In the genomic region with DNA sequence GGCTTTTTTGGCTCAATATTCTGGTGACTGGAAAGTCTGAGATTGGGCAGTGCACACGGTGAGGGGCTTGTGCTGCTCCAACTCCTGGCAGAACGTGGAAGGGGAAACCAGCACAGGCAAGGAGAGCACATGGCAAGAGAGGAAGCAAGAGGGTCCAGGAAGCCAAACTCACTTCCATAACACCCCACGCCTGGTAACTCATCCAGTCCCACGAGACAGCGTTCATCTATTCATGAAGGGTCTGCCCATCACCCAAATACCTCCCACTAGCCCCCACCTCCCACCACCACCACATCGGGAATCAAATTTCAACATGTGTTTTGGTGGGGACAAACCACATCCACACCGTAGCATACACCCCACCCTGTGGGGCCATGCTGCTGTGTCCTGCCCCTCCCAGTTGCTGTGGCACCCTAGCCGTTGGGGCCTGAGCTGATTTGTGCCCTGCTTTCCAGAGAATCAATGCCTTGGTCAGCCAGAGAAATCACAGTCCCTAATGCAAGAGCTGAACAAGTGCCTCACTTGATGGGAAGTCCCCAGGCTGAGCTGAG, we compare ENCODE assay signal across 21 cellular contexts. TPM values are rescaled to one million over a fixed set of nuclear protein-coding genes. Genes with fewer than 3 reads are reported as not detected.
DNase-seq lines count a peak whose midpoint lies in the region; ATAC-seq and TF ChIP-seq lines count a peak whose summit lies in the region.
"Had no signal": no experiment of that assay in that cellular context is flagged by ENCODE, and none has a peak within 500 bp of the region (broad histone marks: within the 10 kb centered on the region; RNA-seq: fewer than 3 reads in every experiment).

No MANE protein-coding gene starts in this region.

- no peak for TF ChIP-seq CTCF in coronary artery (IDR thresholded peaks at IDR 0.05)

- H3K9ac ChIP-seq in BLaER1, result no peak overlapping the region

- ATAC-seq in HG03045 (IDR thresholded peaks at IDR 0.05; ENCODE audit: unreplicated experiment), result no peak
- ATAC-seq: A549; CD8-positive, alpha-beta T cell; GM23338 had no signal

- peak overlapping the region; percentile 3; the same call in 1 of the 2 replicates for H3K4me2 ChIP-seq in BLaER1
- H3K4me2 ChIP-seq: A549, GM23338 had no signal

- no peak overlapping the region for H3K4me3 ChIP-seq in BLaER1
- H3K4me3 ChIP-seq in H7 (ENCODE audit: insufficient read depth, low read depth, low read length), result no peak overlapping the region
- H3K4me3 ChIP-seq in coronary artery, result no peak overlapping the region
- H3K4me3 ChIP-seq: A549, GM23338, HAP-1 had no signal

- H3K27ac ChIP-seq in BLaER1 (no peak overlapping the region), coronary artery (no peak overlapping the region)
- H3K27ac ChIP-seq: A549 had no signal

- DNase-seq in H7, result peak; percentile 16
- DNase-seq in coronary artery (ENCODE audit: low spot score), result peak; percentile 50
- DNase-seq in mesenteric fat pad (ENCODE audit: low spot score), result peak; percentile 65
- DNase-seq in GM19240 (ENCODE audit: insufficient read length, low spot score), result no peak
- no peak for DNase-seq in stimulated activated CD8-positive, alpha-beta memory T cell treated with anti-CD3 and anti-CD28 coated beads, Interleukin-4, amount 100 ng/mL, for 48 hours
- DNase-seq in AG20443 (ENCODE audit: low spot score), result no peak
- DNase-seq: 8988T; ACHN; C1 segment of cervical spinal cord; Caco-2; CD8-positive, alpha-beta T cell; DMS153; DND-41; HFFc6 had no signal

- peaks cover 7% of the 10 kb centered on the region for H3K4me1 ChIP-seq in BLaER1
- H3K4me1 ChIP-seq: A549, Caco-2, HAP-1 had no signal

- H3K9me3 ChIP-seq in BLaER1, result no peaks in the 10 kb centered on the region
- H3K9me3 ChIP-seq: A549, Caco-2, HAP-1 had no signal

- no peaks in the 10 kb centered on the region for H4K20me1 ChIP-seq in BLaER1

- H3K27me3 ChIP-seq in BLaER1, result no peaks in the 10 kb centered on the region
- no peaks in the 10 kb centered on the region for H3K27me3 ChIP-seq in H7 (ENCODE audit: control insufficient read depth, insufficient read depth, low read length)

- no peaks in the 10 kb centered on the region for H3K36me3 ChIP-seq in BLaER1
- no peaks in the 10 kb centered on the region for H3K36me3 ChIP-seq in H7 (replicated peaks; ENCODE audit: control insufficient read depth, insufficient read depth, low read length)
- H3K36me3 ChIP-seq: HAP-1 had no signal

RNA-seq across cellular contexts. Expression of a gene that starts 27.3 kb away (rescaled TPM):
- not detected in 2 replicates for total RNA-seq in H7 (2014; rRNA removed; shearing (Covaris generic))
- not detected for total RNA-seq in mesenteric fat pad
- total RNA-seq: B cell; Caco-2; CD8-positive, alpha-beta T cell; GM23338; H4; HFFc6 had no signal

Comparison
In these comparisons a context has a peak if more than half of its experiments do, and no peak if none do; other contexts are left out.
1. DNase-seq: peak in H7 (single experiment), coronary artery (single experiment) and mesenteric fat pad (single experiment); none in GM19240 (single experiment), stimulated activated CD8-positive, alpha-beta memory T cell treated with anti-CD3 and anti-CD28 coated beads, Interleukin-4, amount 100 ng/mL, for 48 hours (single experiment) and AG20443 (single experiment).